1 cellular context compared by ENCODE assay signal in the genomic region with DNA sequence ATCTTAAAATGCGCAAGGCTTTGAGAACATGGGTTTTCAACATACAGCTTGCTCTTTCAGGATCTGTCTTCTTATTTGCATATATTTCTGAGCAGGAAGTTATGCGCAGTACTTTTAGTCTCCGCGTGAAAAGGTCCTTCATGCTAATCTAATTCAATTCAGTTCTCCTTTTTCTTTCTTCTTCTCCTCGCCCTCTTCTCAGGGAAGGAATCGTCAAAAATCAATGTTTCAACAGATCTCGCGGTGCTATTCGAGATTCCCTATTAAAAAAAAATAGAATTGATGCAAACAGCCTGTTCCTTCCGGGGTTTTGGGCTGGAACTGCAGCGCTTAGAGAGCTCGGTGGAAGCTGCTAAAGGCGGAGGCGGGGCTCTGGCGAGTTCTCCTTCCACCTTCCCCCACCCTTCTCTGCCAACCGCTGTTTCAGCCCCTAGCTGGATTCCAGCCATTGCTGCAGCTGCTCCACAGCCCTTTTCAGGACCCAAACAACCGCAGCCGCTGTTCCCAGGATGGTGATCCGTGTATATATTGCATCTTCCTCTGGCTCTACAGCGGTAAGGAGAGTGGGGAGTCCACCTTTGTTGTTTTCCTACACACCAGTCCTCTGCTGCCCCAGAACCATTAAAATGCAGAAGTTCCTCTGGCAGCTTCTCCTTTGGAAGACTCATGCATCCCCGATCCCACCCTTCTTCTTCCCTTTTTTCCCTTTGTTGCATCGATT.
TF ChIP-seq lines count a peak whose summit lies in the region.

TSS of gene HMGN5 (minus strand) at position 222 of the 721 bp plus-strand sequence. CDS start 80,364 bp downstream, outside the sequence.
TSS of gene SH3BGRL (plus strand) at position 411 of the 721 bp plus-strand sequence. CDS start at position 510, 99 bp downstream.

TF ChIP-seq in GM12878, 131 proteins besides CTCF, POLR2A, EP300 and RAD21 (continues in another document):
- TF ChIP-seq RELB (IDR thresholded peaks at IDR 0.05; ENCODE audit: low read depth): peak; percentile 69; the same call in 1 of the 2 replicates
- no peak for TF ChIP-seq DPF2 (IDR thresholded peaks at IDR 0.05)
- TF ChIP-seq ZNF217 (IDR thresholded peaks at IDR 0.05): no peak
- TF ChIP-seq POU2F2 (IDR thresholded peaks at IDR 0.05; ENCODE audit: borderline replicate concordance, low read depth, low read length): peak; percentile 87; the same call in 2 of the 3 replicates
- TF ChIP-seq ATF7 (IDR thresholded peaks at IDR 0.05; ENCODE audit: low read depth): peak; percentile 55; the same call in 1 of the 2 replicates
- peak; percentile 33; the same call in 1 of the 2 replicates for TF ChIP-seq ZNF384 (IDR thresholded peaks at IDR 0.05; ENCODE audit: borderline replicate concordance, low read depth, low read length)
- TF ChIP-seq MTA2 (IDR thresholded peaks at IDR 0.05; ENCODE audit: low read depth): no peak
- peak; percentile 65; the same call in 1 of the 2 replicates for TF ChIP-seq CHD2 (IDR thresholded peaks at IDR 0.05; ENCODE audit: borderline replicate concordance, low read depth, low read length)
- TF ChIP-seq BCLAF1 (IDR thresholded peaks at IDR 0.05): no peak
- TF ChIP-seq, protein P1, sequence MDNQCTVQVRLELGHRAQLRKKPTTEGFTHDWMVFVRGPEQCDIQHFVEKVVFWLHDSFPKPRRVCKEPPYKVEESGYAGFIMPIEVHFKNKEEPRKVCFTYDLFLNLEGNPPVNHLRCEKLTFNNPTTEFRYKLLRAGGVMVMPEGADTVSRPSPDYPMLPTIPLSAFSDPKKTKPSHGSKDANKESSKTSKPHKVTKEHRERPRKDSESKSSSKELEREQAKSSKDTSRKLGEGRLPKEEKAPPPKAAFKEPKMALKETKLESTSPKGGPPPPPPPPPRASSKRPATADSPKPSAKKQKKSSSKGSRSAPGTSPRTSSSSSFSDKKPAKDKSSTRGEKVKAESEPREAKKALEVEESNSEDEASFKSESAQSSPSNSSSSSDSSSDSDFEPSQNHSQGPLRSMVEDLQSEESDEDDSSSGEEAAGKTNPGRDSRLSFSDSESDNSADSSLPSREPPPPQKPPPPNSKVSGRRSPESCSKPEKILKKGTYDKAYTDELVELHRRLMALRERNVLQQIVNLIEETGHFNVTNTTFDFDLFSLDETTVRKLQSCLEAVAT (IDR thresholded peaks at IDR 0.05): no peak
- TF ChIP-seq IKZF1 (conservative IDR thresholded peaks at IDR 0.05): peak; percentile 16; the same call in 1 of the 2 replicates
- TF ChIP-seq SMAD5 (IDR thresholded peaks at IDR 0.05; ENCODE audit: low read depth): no peak
- TF ChIP-seq BCL11A (IDR thresholded peaks at IDR 0.05; ENCODE audit: low read depth, low read length): no peak
- TF ChIP-seq, protein P2, sequence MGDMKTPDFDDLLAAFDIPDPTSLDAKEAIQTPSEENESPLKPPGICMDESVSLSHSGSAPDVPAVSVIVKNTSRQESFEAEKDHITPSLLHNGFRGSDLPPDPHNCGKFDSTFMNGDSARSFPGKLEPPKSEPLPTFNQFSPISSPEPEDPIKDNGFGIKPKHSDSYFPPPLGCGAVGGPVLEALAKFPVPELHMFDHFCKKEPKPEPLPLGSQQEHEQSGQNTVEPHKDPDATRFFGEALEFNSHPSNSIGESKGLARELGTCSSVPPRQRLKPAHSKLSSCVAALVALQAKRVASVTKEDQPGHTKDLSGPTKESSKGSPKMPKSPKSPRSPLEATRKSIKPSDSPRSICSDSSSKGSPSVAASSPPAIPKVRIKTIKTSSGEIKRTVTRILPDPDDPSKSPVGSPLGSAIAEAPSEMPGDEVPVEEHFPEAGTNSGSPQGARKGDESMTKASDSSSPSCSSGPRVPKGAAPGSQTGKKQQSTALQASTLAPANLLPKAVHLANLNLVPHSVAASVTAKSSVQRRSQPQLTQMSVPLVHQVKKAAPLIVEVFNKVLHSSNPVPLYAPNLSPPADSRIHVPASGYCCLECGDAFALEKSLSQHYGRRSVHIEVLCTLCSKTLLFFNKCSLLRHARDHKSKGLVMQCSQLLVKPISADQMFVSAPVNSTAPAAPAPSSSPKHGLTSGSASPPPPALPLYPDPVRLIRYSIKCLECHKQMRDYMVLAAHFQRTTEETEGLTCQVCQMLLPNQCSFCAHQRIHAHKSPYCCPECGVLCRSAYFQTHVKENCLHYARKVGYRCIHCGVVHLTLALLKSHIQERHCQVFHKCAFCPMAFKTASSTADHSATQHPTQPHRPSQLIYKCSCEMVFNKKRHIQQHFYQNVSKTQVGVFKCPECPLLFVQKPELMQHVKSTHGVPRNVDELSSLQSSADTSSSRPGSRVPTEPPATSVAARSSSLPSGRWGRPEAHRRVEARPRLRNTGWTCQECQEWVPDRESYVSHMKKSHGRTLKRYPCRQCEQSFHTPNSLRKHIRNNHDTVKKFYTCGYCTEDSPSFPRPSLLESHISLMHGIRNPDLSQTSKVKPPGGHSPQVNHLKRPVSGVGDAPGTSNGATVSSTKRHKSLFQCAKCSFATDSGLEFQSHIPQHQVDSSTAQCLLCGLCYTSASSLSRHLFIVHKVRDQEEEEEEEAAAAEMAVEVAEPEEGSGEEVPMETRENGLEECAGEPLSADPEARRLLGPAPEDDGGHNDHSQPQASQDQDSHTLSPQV (IDR thresholded peaks at IDR 0.05): no peak
- TF ChIP-seq, protein P3, sequence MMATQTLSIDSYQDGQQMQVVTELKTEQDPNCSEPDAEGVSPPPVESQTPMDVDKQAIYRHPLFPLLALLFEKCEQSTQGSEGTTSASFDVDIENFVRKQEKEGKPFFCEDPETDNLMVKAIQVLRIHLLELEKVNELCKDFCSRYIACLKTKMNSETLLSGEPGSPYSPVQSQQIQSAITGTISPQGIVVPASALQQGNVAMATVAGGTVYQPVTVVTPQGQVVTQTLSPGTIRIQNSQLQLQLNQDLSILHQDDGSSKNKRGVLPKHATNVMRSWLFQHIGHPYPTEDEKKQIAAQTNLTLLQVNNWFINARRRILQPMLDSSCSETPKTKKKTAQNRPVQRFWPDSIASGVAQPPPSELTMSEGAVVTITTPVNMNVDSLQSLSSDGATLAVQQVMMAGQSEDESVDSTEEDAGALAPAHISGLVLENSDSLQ (IDR thresholded peaks at IDR 0.05): no peak
- TF ChIP-seq SUPT20H (IDR thresholded peaks at IDR 0.05; ENCODE audit: borderline replicate concordance, control insufficient read depth, low read depth, low read length): no peak
- TF ChIP-seq GABPA (IDR thresholded peaks at IDR 0.05; ENCODE audit: low read depth): no peak; the same call in 1 of the 2 replicates
- no peak for TF ChIP-seq NRF1 (conservative IDR thresholded peaks at IDR 0.05; ENCODE audit: low read depth, low read length)
- no peak for TF ChIP-seq TAF1 (IDR thresholded peaks at IDR 0.05; ENCODE audit: borderline replicate concordance, low read depth, low read length)
- TF ChIP-seq SIX5 (IDR thresholded peaks at IDR 0.05; ENCODE audit: low read depth, low read length, severe bottlenecking): no peak
- no peak for TF ChIP-seq STAT1 (conservative IDR thresholded peaks at IDR 0.05)
- no peak for TF ChIP-seq SP1 (IDR thresholded peaks at IDR 0.05; ENCODE audit: low read depth, low read length)
- no peak for TF ChIP-seq POLR2AphosphoS2 (IDR thresholded peaks at IDR 0.05; ENCODE audit: low read depth, low read length)
- TF ChIP-seq CEBPB (IDR thresholded peaks at IDR 0.05; ENCODE audit: borderline replicate concordance in 1 of 2, low read depth in 2 of 2, low read length in 2 of 2): no peak
- no peak for TF ChIP-seq CBFB (IDR thresholded peaks at IDR 0.05; ENCODE audit: low read depth)
- TF ChIP-seq TARDBP (IDR thresholded peaks at IDR 0.05; ENCODE audit: borderline replicate concordance): no peak
- no peak for TF ChIP-seq NBN (IDR thresholded peaks at IDR 0.05)
- TF ChIP-seq YY1 (IDR thresholded peaks at IDR 0.05; ENCODE audit: low read depth, low read length): peak; percentile 52; the same call in 1 of the 2 replicates
- no peak for TF ChIP-seq KLF5 (IDR thresholded peaks at IDR 0.05; ENCODE audit: partially characterized antibody)
- TF ChIP-seq RBBP5 (conservative IDR thresholded peaks at IDR 0.05): no peak
- no peak for TF ChIP-seq HDAC2 (IDR thresholded peaks at IDR 0.05)
- no peak for TF ChIP-seq BHLHE40 (IDR thresholded peaks at IDR 0.05; ENCODE audit: borderline replicate concordance in 1 of 2, low read depth in 2 of 2, low read length in 1 of 2)
- TF ChIP-seq CBX5 (IDR thresholded peaks at IDR 0.05; ENCODE audit: low read depth): no peak; the same call in 1 of the 2 replicates
- peak; percentile 64 for TF ChIP-seq POLR2AphosphoS5 (IDR thresholded peaks at IDR 0.05; ENCODE audit: low read length)
- TF ChIP-seq, protein P4, sequence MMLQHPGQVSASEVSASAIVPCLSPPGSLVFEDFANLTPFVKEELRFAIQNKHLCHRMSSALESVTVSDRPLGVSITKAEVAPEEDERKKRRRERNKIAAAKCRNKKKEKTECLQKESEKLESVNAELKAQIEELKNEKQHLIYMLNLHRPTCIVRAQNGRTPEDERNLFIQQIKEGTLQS (IDR thresholded peaks at IDR 0.05; ENCODE audit: borderline replicate concordance, extremely low read depth, low read depth, low read length): no peak
- TF ChIP-seq RCOR1 (conservative IDR thresholded peaks at IDR 0.05; ENCODE audit: low read depth, low read length): no peak
- TF ChIP-seq SKIL (IDR thresholded peaks at IDR 0.05; ENCODE audit: low read depth, poor library complexity, severe bottlenecking): no peak
- TF ChIP-seq, protein P5, sequence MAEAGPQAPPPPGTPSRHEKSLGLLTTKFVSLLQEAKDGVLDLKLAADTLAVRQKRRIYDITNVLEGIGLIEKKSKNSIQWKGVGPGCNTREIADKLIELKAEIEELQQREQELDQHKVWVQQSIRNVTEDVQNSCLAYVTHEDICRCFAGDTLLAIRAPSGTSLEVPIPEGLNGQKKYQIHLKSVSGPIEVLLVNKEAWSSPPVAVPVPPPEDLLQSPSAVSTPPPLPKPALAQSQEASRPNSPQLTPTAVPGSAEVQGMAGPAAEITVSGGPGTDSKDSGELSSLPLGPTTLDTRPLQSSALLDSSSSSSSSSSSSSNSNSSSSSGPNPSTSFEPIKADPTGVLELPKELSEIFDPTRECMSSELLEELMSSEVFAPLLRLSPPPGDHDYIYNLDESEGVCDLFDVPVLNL (IDR thresholded peaks at IDR 0.05; ENCODE audit: low read depth, low read length): no peak
- TF ChIP-seq TCF12 (IDR thresholded peaks at IDR 0.05; ENCODE audit: low read depth, low read length): peak; percentile 47; the same call in 1 of the 2 replicates
- TF ChIP-seq IRF4 (IDR thresholded peaks at IDR 0.05; ENCODE audit: low read depth, low read length): no peak
- TF ChIP-seq ETV6 (conservative IDR thresholded peaks at IDR 0.05 in 1 of 2, IDR thresholded peaks at IDR 0.05 in 1 of 2; ENCODE audit: borderline replicate concordance in 1 of 2, low read depth in 1 of 2): no peak
